ENCODE assay signal across 8 cellular contexts in genomic region chr1:88684482-88685238, GRCh38. TPM values are rescaled to one million over a fixed set of nuclear protein-coding genes. Genes with fewer than 3 reads are reported as not detected.
A peak's percentile ranks its signal among the peaks of the same experiment; 100 is the strongest.
DNase-seq lines count a peak whose midpoint lies in the region; ATAC-seq and TF ChIP-seq lines count a peak whose summit lies in the region.

No MANE protein-coding gene starts in this region.

- no peaks in the 10 kb centered on the region for H3K27me3 Mint-ChIP-seq in central memory CD8-positive, alpha-beta T cell

- ATAC-seq in GM18511 (IDR thresholded peaks at IDR 0.05; ENCODE audit: unreplicated experiment), result peak; percentile 57
- peak; percentile 37 for ATAC-seq in HG03045 (IDR thresholded peaks at IDR 0.05; ENCODE audit: unreplicated experiment)
- peak; percentile 35 for ATAC-seq in central memory CD8-positive, alpha-beta T cell (replicated peaks; ENCODE audit: extremely low read depth, poor library complexity, severe bottlenecking)

- DNase-seq in 8988T, result peak; percentile 21
- peak; percentile 90 for DNase-seq in NCI-H2171 (lab: John Stamatoyannopoulos, UW)
- DNase-seq in central memory CD8-positive, alpha-beta T cell (ENCODE audit: low spot score in 2 of 2), result peak; percentile 20 to 47
- DNase-seq in kidney epithelial cell (ENCODE audit: low read depth), result no peak
- peak; percentile 16 to 50 (median 28) for DNase-seq in stimulated activated CD4-positive, alpha-beta T cell treated with anti-CD3 and anti-CD28 coated beads, Interleukin-1b, Interleukin-23, amount 100 ng/mL, for 24 hours (ENCODE audit: low read depth in 4 of 4, low spot score in 1 of 4)

- H3K4me1 Mint-ChIP-seq in central memory CD8-positive, alpha-beta T cell, result peaks cover 25% of the 10 kb centered on the region

- TF ChIP-seq CTCF in WI38 (IDR thresholded peaks at IDR 0.05; ENCODE audit: low read depth, low read length) (no peak), kidney epithelial cell (IDR thresholded peaks at IDR 0.05; ENCODE audit: insufficient read depth, low read length, poor library complexity, severe bottlenecking) (no peak)

- no peaks in the 10 kb centered on the region for H3K9me3 Mint-ChIP-seq in central memory CD8-positive, alpha-beta T cell

- H3K36me3 Mint-ChIP-seq in central memory CD8-positive, alpha-beta T cell (ENCODE audit: insufficient read depth), result peaks cover 25% of the 10 kb centered on the region

- peak overlapping the region; percentile 98 for H3K4me3 Mint-ChIP-seq in central memory CD8-positive, alpha-beta T cell

- H3K4me3 ChIP-seq in WI38 (ENCODE audit: low read depth, low read length) (peak overlapping the region; percentile 79), kidney epithelial cell (ENCODE audit: low read depth, low read length) (peak overlapping the region; percentile 94)

- peak overlapping the region; percentile 97 for H3K27ac Mint-ChIP-seq in central memory CD8-positive, alpha-beta T cell (ENCODE audit: low read depth)

- H3K36me3 ChIP-seq in kidney epithelial cell (ENCODE audit: control insufficient read depth, insufficient read depth, low read length), result no peaks in the 10 kb centered on the region

- H3K27me3 ChIP-seq in kidney epithelial cell (ENCODE audit: control insufficient read depth, insufficient read depth, low read length), result no peaks in the 10 kb centered on the region

RNA-seq across cellular contexts. Expression of gene PKN2, which starts 0.6 kb away (rescaled TPM):
- total RNA-seq in kidney epithelial cell, result 30.7 and 32.9 TPM in 2 replicates
